ENCODE assay signal across 10 cellular contexts in genomic region chr2:161239416-161240109, GRCh38.
DNase-seq lines count a peak whose midpoint lies in the region; ATAC-seq and TF ChIP-seq lines count a peak whose summit lies in the region.
"Had no signal": no experiment of that assay in that cellular context is flagged by ENCODE, and none has a peak within 500 bp of the region (broad histone marks: within the 10 kb centered on the region; RNA-seq: fewer than 3 reads in every experiment).

No MANE protein-coding gene starts in this region.

- no peaks in the 10 kb centered on the region for H3K9me3 Mint-ChIP-seq in activated naive CD4-positive, alpha-beta T cell treated with anti-CD3 and anti-CD28 coated beads, Interleukin-2, amount 50 U/mL, for 24 hours
- H3K9me3 Mint-ChIP-seq in chondrocyte (ENCODE audit: low read depth): no peaks in the 10 kb centered on the region

- no peaks in the 10 kb centered on the region for H3K27me3 Mint-ChIP-seq in activated naive CD4-positive, alpha-beta T cell treated with anti-CD3 and anti-CD28 coated beads, Interleukin-2, amount 50 U/mL, for 24 hours
- H3K27me3 Mint-ChIP-seq in chondrocyte (ENCODE audit: low read depth): peaks cover 2% of the 10 kb centered on the region

- ATAC-seq in upper lobe of right lung: no peak

- H3K27ac ChIP-seq in muscle layer of colon (ENCODE audit: low read depth, low read length) (peak overlapping the region; percentile 49), upper lobe of right lung (no peak overlapping the region)

- H3K36me3 Mint-ChIP-seq in activated naive CD4-positive, alpha-beta T cell treated with anti-CD3 and anti-CD28 coated beads, Interleukin-2, amount 50 U/mL, for 24 hours: no peaks in the 10 kb centered on the region
- peaks cover 1% of the 10 kb centered on the region for H3K36me3 Mint-ChIP-seq in chondrocyte (ENCODE audit: low read depth)

- H3K9ac ChIP-seq in muscle layer of colon (ENCODE audit: low read length): no peak overlapping the region

- H3K4me1 ChIP-seq in muscle layer of colon (ENCODE audit: insufficient read depth, low read length) (peaks cover 5% of the 10 kb centered on the region), upper lobe of right lung (peaks cover 10% of the 10 kb centered on the region)
- H3K4me1 ChIP-seq: HAP-1 had no signal

- H3K36me3 ChIP-seq in muscle layer of colon (ENCODE audit: insufficient read depth, low read length) (peaks cover 5% of the 10 kb centered on the region), upper lobe of right lung (peaks cover 9% of the 10 kb centered on the region)
- H3K36me3 ChIP-seq: HAP-1 had no signal

- H3K9me3 ChIP-seq in muscle layer of colon (ENCODE audit: low read length) (no peaks in the 10 kb centered on the region), upper lobe of right lung (no peaks in the 10 kb centered on the region)
- H3K9me3 ChIP-seq: HAP-1 had no signal

- intact Hi-C loops in upper lobe of right lung (cut with DNase I): no loop called here

- peak overlapping the region; percentile 51 for H3K4me3 Mint-ChIP-seq in activated naive CD4-positive, alpha-beta T cell treated with anti-CD3 and anti-CD28 coated beads, Interleukin-2, amount 50 U/mL, for 24 hours
- H3K4me3 Mint-ChIP-seq in chondrocyte (ENCODE audit: unreplicated experiment): peak overlapping the region; percentile 31

- H3K27ac Mint-ChIP-seq in activated naive CD4-positive, alpha-beta T cell treated with anti-CD3 and anti-CD28 coated beads, Interleukin-2, amount 50 U/mL, for 24 hours: peak overlapping the region; percentile 15
- H3K27ac Mint-ChIP-seq in chondrocyte (ENCODE audit: unreplicated experiment): no peak overlapping the region

- H3K4me3 ChIP-seq in muscle layer of colon (ENCODE audit: low read depth in 1 of 2, low read length in 2 of 2): peak overlapping the region in 1 of 2 donors; percentile 62
- no peak overlapping the region for H3K4me3 ChIP-seq in upper lobe of right lung
- H3K4me3 ChIP-seq: HAP-1 had no signal

- H3K4me1 Mint-ChIP-seq in activated naive CD4-positive, alpha-beta T cell treated with anti-CD3 and anti-CD28 coated beads, Interleukin-2, amount 50 U/mL, for 24 hours: peaks cover 60% of the 10 kb centered on the region
- H3K4me1 Mint-ChIP-seq in chondrocyte (ENCODE audit: low read depth): peaks cover 19% of the 10 kb centered on the region

- TF ChIP-seq CTCF in chondrocyte (IDR thresholded peaks at IDR 0.05) (no peak), upper lobe of right lung (IDR thresholded peaks at IDR 0.05) (no peak)

- no peak for DNase-seq in activated naive CD4-positive, alpha-beta T cell (lab: John Stamatoyannopoulos, UW)
- no peak for DNase-seq in chondrocyte (ENCODE audit: low spot score)
- DNase-seq in upper lobe of right lung: peak; percentile 64
- DNase-seq in NCI-H2171 treated with DMSO at 0.1 percent for 48 hours (lab: John Stamatoyannopoulos, UW): no peak
- DNase-seq in kidney tubule cell (ENCODE audit: low spot score): no peak
- no peak for DNase-seq in stimulated activated CD4-positive, alpha-beta T cell treated with anti-CD3 and anti-CD28 coated beads, Interleukin-1b, Interleukin-23, amount 100 ng/mL, for 48 hours
- DNase-seq: AML-193 had no signal

- H3K27me3 ChIP-seq in muscle layer of colon (ENCODE audit: control insufficient read depth in 1 of 2, insufficient read depth in 2 of 2, low read length in 2 of 2) (no peaks in the 10 kb centered on the region), upper lobe of right lung (no peaks in the 10 kb centered on the region)
